1 cellular context compared by ENCODE assay signal in genomic region chr6:1612386-1612893, GRCh38.
TF ChIP-seq lines count a peak whose summit lies in the region.

No MANE protein-coding gene starts in this region.

TF ChIP-seq in H1, 55 proteins besides CTCF, POLR2A, EP300 and RAD21 (continued from another document):
- no peak for TF ChIP-seq ATF2 (IDR thresholded peaks at IDR 0.05; ENCODE audit: low read length)
- TF ChIP-seq MAX (IDR thresholded peaks at IDR 0.05), result no peak
- TF ChIP-seq EGR1 (IDR thresholded peaks at IDR 0.05; ENCODE audit: borderline replicate concordance, low read depth, low read length), result no peak
